ENCODE assay signal across 32 cellular contexts in genomic region chr2:150066490-150066889, GRCh38.
"Had no signal": no experiment of that assay in that cellular context is flagged by ENCODE, and none has a peak within 500 bp of the region (broad histone marks: within the 10 kb centered on the region; RNA-seq: fewer than 3 reads in every experiment).

No MANE protein-coding gene starts in this region.

- H3K36me3 ChIP-seq: adrenal gland, ascending aorta, brain microvascular endothelial cell, breast epithelium, cardiac muscle cell had no signal

- H3K4me3 ChIP-seq: adrenal gland, ascending aorta, body of pancreas, breast epithelium, cardiac muscle cell had no signal

- DNase-seq: activated effector memory CD4-positive, alpha-beta T cell treated with anti-CD3 and anti-CD28 coated beads, Interleukin-2, amount 50 U/mL, for 16 hours; activated effector memory CD4-positive, alpha-beta T cell treated with Interleukin-2 at 50 U/mL for 16 hours; activated gamma-delta T cell; activated gamma-delta T cell treated with Interleukin-2 at 50 U/mL for 16 hours; activated naive CD4-positive, alpha-beta T cell; activated naive CD4-positive, alpha-beta T cell treated with anti-CD3 and anti-CD28 coated beads for 36 hours; activated naive CD4-positive, alpha-beta T cell treated with anti-CD3 and anti-CD28 coated beads, Interleukin-2, amount 10 ng/mL, durations not matched to agents 7 days and 5 days; activated naive CD4-positive, alpha-beta T cell treated with anti-CD3 and anti-CD28 coated beads, Interleukin-2, amount 50 U/mL, for 16 hours; activated naive CD4-positive, alpha-beta T cell treated with Interleukin-2 at 50 U/mL for 16 hours; activated naive CD8-positive, alpha-beta T cell treated with anti-CD3 and anti-CD28 coated beads for 36 hours; activated naive CD8-positive, alpha-beta T cell treated with anti-CD3 and anti-CD28 coated beads, Interleukin-2, amount 10 ng/mL, durations not matched to agents 7 days and 5 days; activated naive CD8-positive, alpha-beta T cell treated with anti-CD3 and anti-CD28 coated beads, Interleukin-2, amount 50 U/mL, for 24 hours; activated T-cell treated with anti-CD3 and anti-CD28 coated beads, Interleukin-2, amount 50 U/mL, for 1 hour; activated T-cell treated with anti-CD3 and anti-CD28 coated beads, Interleukin-2, amount 50 U/mL, for 24 hours; activated T-cell treated with anti-CD3 and anti-CD28 coated beads, Interleukin-2, amount 50 U/mL, for 4 hours; activated T-cell treated with anti-CD3 and anti-CD28 coated beads, Interleukin-2, amount 50 U/mL, for 48 hours; activated T-cell treated with anti-CD3 and anti-CD28 coated beads, Interleukin-2, amount 50 U/mL, for 72 hours; adrenal gland; amniotic stem cell; amygdala; anterior cingulate cortex; aorta; body of pancreas; brain microvascular endothelial cell; caudate nucleus; central memory CD4-positive, alpha-beta T cell; cerebellar nuclear complex had no signal

- H3K27me3 ChIP-seq: adrenal gland, ascending aorta, body of pancreas, brain microvascular endothelial cell, breast epithelium, cardiac muscle cell had no signal

- ATAC-seq: activated naive CD4-positive, alpha-beta T cell treated with anti-CD3 and anti-CD28 coated beads, Interleukin-2, amount 50 U/mL, for 72 hours; activated naive CD8-positive, alpha-beta T cell treated with anti-CD3 and anti-CD28 coated beads, Interleukin-2, amount 50 U/mL, for 24 hours; activated T-cell treated with anti-CD3 and anti-CD28 coated beads, Interleukin-2, amount 50 U/mL, for 4 hours; activated T-cell treated with anti-CD3 and anti-CD28 coated beads, Interleukin-2, amount 50 U/mL, for 72 hours; activated T-helper 17 cell treated with anti-CD3 and anti-CD28 coated beads, Interleukin-2, amount 50 U/mL, for 72 hours; body of pancreas had no signal

- H3K9me3 ChIP-seq: adrenal gland, ascending aorta, body of pancreas, breast epithelium had no signal

- H3K27ac ChIP-seq: adrenal gland, ascending aorta, body of pancreas, brain microvascular endothelial cell, breast epithelium, cardiac muscle cell had no signal
